Comparison of ENCODE assay signal across 14 cellular contexts in the genomic region with DNA sequence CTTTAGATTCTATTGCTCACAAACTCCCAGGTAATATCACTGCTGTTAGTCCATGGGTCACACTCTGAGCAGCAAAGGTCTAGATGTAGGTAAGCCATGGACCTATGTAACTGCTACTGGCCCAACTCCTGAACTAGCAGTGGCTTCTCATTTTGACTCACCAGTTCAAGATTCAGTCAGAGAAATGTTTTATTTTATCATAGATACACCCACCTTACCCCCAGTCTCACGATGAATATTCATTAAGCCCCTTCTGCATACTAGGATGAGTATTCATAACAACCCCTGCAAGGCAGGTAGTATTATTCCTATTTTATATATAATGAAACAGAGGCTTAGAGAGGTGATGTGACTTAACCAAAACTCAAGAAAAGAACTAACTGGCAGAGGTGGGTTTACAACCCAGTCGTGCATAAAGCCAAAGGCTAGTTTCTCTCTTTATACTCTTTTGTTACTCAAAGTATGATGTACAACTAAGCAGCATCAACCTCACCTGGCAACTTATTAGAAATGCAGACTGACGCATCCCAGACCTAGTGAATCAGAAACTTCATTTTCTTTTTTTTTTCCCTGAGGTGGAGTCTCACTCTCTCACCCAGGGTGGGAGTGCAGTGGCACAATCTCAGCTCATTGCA.
A peak's percentile ranks its signal among the peaks of the same experiment; 100 is the strongest.
DNase-seq lines count a peak whose midpoint lies in the region; ATAC-seq and TF ChIP-seq lines count a peak whose summit lies in the region.
"Had no signal": no experiment of that assay in that cellular context is flagged by ENCODE, and none has a peak within 500 bp of the region (broad histone marks: within the 10 kb centered on the region; RNA-seq: fewer than 3 reads in every experiment).

No MANE protein-coding gene starts in this region.

- no peak overlapping the region for H3K27ac ChIP-seq in upper lobe of right lung
- H3K27ac ChIP-seq: BLaER1, parathyroid adenoma had no signal

- no peaks in the 10 kb centered on the region for H3K9me3 ChIP-seq in upper lobe of right lung
- H3K9me3 ChIP-seq: BLaER1 had no signal

- H3K4me1 ChIP-seq in upper lobe of right lung = peaks cover 4% of the 10 kb centered on the region
- H3K4me1 ChIP-seq: BLaER1 had no signal

- TF ChIP-seq CTCF in upper lobe of right lung (IDR thresholded peaks at IDR 0.05) = no peak

- H3K4me3 ChIP-seq in upper lobe of right lung = no peak overlapping the region
- H3K4me3 ChIP-seq: BLaER1, K562 had no signal

- ATAC-seq in GM18867 (IDR thresholded peaks at IDR 0.05; ENCODE audit: unreplicated experiment) (peak; percentile 76), GM21528 (IDR thresholded peaks at IDR 0.05; ENCODE audit: low FRiP score, unreplicated experiment) (peak; percentile 69), HG03039 (IDR thresholded peaks at IDR 0.05; ENCODE audit: unreplicated experiment) (peak; percentile 91), HG03575 (IDR thresholded peaks at IDR 0.05; ENCODE audit: extremely low read depth, insufficient number of reproducible peaks, low FRiP score, unreplicated experiment) (peak; percentile 60), upper lobe of right lung (no peak)
- ATAC-seq: K562, Panc1 had no signal

- DNase-seq in 8988T (no peak), NAMALWA (ENCODE audit: low spot score) (no peak), upper lobe of right lung (no peak), AG08396 (ENCODE audit: low spot score) (no peak)
- DNase-seq: activated naive CD8-positive, alpha-beta T cell treated with anti-CD3 and anti-CD28 coated beads, Interleukin-2, amount 10 ng/mL, durations not matched to agents 7 days and 5 days; NCI-H1436 had no signal

- H3K27me3 ChIP-seq in upper lobe of right lung = no peaks in the 10 kb centered on the region
- H3K27me3 ChIP-seq: BLaER1 had no signal

- H3K36me3 ChIP-seq in upper lobe of right lung = no peaks in the 10 kb centered on the region
- H3K36me3 ChIP-seq: BLaER1 had no signal

- intact Hi-C loops in upper lobe of right lung (cut with DNase I) = no loop called here
